Comparison of ENCODE assay signal across 2 cellular contexts in the genomic region with DNA sequence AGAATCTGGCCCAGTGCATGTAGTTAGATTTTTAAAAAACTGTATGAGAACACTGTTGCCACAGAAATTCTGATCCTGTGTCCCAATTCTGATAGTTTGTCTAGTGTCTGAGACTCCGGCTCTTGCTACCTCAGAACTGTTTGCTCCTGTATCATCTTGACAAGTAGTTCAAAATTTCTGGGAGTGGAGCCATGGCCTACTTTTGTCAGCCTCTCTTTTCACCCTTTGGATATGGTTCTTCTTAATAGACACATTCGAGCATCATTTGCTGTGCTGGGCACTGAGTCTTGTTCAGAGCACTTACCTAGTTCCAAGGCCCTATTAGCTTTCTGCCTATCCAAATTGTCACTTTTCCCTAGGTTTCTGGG.
TF ChIP-seq lines count a peak whose summit lies in the region.

No MANE protein-coding gene starts in this region.

TF ChIP-seq in SK-N-SH, 30 proteins besides CTCF, POLR2A, EP300 and RAD21 (continued from another document):
- TF ChIP-seq, protein P1, sequence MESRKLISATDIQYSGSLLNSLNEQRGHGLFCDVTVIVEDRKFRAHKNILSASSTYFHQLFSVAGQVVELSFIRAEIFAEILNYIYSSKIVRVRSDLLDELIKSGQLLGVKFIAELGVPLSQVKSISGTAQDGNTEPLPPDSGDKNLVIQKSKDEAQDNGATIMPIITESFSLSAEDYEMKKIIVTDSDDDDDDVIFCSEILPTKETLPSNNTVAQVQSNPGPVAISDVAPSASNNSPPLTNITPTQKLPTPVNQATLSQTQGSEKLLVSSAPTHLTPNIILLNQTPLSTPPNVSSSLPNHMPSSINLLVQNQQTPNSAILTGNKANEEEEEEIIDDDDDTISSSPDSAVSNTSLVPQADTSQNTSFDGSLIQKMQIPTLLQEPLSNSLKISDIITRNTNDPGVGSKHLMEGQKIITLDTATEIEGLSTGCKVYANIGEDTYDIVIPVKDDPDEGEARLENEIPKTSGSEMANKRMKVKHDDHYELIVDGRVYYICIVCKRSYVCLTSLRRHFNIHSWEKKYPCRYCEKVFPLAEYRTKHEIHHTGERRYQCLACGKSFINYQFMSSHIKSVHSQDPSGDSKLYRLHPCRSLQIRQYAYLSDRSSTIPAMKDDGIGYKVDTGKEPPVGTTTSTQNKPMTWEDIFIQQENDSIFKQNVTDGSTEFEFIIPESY (IDR thresholded peaks at IDR 0.05; ENCODE audit: borderline replicate concordance, low read depth) = no peak
- no peak for TF ChIP-seq NRF1 (IDR thresholded peaks at IDR 0.05; ENCODE audit: low read depth, low read length)
- no peak for TF ChIP-seq YY1 (IDR thresholded peaks at IDR 0.05; ENCODE audit: low read depth)
- TF ChIP-seq, protein P2, sequence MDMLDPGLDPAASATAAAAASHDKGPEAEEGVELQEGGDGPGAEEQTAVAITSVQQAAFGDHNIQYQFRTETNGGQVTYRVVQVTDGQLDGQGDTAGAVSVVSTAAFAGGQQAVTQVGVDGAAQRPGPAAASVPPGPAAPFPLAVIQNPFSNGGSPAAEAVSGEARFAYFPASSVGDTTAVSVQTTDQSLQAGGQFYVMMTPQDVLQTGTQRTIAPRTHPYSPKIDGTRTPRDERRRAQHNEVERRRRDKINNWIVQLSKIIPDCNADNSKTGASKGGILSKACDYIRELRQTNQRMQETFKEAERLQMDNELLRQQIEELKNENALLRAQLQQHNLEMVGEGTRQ (IDR thresholded peaks at IDR 0.05; ENCODE audit: borderline replicate concordance, low read depth, low read length) = no peak

TF ChIP-seq in SK-N-SH treated with all-trans-retinoic acid at 6 μM for 48 hours, 23 proteins besides CTCF, POLR2A, EP300 and RAD21 (continued from another document):
- no peak for TF ChIP-seq ZFP30 (CRISPR knock-in tag; IDR thresholded peaks at IDR 0.05)
- TF ChIP-seq OSR1 (CRISPR knock-in tag; IDR thresholded peaks at IDR 0.05) = no peak
- TF ChIP-seq RARB (CRISPR knock-in tag; IDR thresholded peaks at IDR 0.05) = no peak
- no peak for TF ChIP-seq ZNF565 (CRISPR knock-in tag; conservative IDR thresholded peaks at IDR 0.05; ENCODE audit: low read depth)
- TF ChIP-seq BACH2 (CRISPR knock-in tag; IDR thresholded peaks at IDR 0.05; ENCODE audit: borderline replicate concordance) = no peak
- no peak for TF ChIP-seq SNAI2 (CRISPR knock-in tag; IDR thresholded peaks at IDR 0.05)
- TF ChIP-seq PPARA (CRISPR knock-in tag; IDR thresholded peaks at IDR 0.05; ENCODE audit: borderline replicate concordance) = no peak
- TF ChIP-seq, protein P3, sequence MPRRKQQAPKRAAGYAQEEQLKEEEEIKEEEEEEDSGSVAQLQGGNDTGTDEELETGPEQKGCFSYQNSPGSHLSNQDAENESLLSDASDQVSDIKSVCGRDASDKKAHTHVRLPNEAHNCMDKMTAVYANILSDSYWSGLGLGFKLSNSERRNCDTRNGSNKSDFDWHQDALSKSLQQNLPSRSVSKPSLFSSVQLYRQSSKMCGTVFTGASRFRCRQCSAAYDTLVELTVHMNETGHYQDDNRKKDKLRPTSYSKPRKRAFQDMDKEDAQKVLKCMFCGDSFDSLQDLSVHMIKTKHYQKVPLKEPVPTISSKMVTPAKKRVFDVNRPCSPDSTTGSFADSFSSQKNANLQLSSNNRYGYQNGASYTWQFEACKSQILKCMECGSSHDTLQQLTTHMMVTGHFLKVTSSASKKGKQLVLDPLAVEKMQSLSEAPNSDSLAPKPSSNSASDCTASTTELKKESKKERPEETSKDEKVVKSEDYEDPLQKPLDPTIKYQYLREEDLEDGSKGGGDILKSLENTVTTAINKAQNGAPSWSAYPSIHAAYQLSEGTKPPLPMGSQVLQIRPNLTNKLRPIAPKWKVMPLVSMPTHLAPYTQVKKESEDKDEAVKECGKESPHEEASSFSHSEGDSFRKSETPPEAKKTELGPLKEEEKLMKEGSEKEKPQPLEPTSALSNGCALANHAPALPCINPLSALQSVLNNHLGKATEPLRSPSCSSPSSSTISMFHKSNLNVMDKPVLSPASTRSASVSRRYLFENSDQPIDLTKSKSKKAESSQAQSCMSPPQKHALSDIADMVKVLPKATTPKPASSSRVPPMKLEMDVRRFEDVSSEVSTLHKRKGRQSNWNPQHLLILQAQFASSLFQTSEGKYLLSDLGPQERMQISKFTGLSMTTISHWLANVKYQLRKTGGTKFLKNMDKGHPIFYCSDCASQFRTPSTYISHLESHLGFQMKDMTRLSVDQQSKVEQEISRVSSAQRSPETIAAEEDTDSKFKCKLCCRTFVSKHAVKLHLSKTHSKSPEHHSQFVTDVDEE (CRISPR knock-in tag; IDR thresholded peaks at IDR 0.05) = no peak
- TF ChIP-seq ZFP3 (CRISPR knock-in tag; IDR thresholded peaks at IDR 0.05) = no peak
